ENCODE assay signal across 28 cellular contexts in the genomic region with DNA sequence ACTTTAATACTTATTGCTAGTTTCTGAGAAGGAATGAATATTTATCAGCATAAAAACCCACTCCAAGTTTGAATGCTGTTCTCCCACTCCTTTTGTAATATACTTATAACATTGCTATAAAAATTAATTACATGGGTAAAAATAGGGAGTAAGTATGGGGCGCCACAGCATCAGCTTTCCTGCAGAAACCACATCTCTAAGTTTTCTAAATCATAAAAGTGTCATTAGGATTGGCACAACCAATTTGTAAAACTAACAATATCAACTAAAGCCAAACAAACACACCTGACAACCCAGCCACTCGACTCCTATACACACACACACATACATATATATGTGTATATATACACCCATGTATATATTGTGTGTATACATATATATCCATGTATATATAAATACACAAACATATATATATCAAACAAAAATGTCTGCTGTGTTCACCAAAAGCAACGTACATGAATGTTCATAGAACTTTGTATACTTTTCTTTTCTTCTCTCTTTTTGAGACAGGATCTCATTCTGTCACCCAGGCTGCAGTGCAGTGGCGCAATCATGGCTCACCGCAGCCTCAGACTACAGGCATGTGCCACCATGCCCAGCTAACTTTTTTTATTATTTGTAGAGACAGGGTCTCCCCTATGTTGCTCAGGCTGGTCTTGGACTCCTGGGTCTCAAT. TPM values are rescaled to one million over a fixed set of nuclear protein-coding genes. Genes with fewer than 3 reads are reported as not detected.
A peak's percentile ranks its signal among the peaks of the same experiment; 100 is the strongest.
DNase-seq lines count a peak whose midpoint lies in the region; ATAC-seq and TF ChIP-seq lines count a peak whose summit lies in the region.
"Had no signal": no experiment of that assay in that cellular context is flagged by ENCODE, and none has a peak within 500 bp of the region (broad histone marks: within the 10 kb centered on the region; RNA-seq: fewer than 3 reads in every experiment).

No MANE protein-coding gene starts in this region.

- no peak overlapping the region for H4K91ac ChIP-seq in trophoblast cell (ENCODE audit: low read depth, low read length)

- no peaks in the 10 kb centered on the region for H3K79me2 ChIP-seq in trophoblast cell (ENCODE audit: control insufficient read depth, insufficient read depth, low read length, poor library complexity)

- H3K14ac ChIP-seq in trophoblast cell (ENCODE audit: low read length), result no peak overlapping the region

- H3K23ac ChIP-seq in trophoblast cell (ENCODE audit: low read length), result no peak overlapping the region

- no CpG with 5 or more reads among the region's 5 CpGs for WGBS in trophoblast cell (ENCODE audit: extremely low coverage, insufficient coverage, insufficient read length)

- peaks cover 2% of the 10 kb centered on the region for H3K9me3 Mint-ChIP-seq in nephron
- no peaks in the 10 kb centered on the region for H3K9me3 Mint-ChIP-seq in activated T-cell treated with anti-CD3 and anti-CD28 coated beads, Interleukin-2, amount 50 U/mL, for 72 hours
- H3K9me3 Mint-ChIP-seq: activated T-cell treated with anti-CD3 and anti-CD28 coated beads, Interleukin-2, amount 50 U/mL, for 24 hours; brain; natural killer cell; stimulated activated memory B cell treated with anti-CD40 and anti-IgM and Interleukin-4, amounts not matched to agents 10 μg/mL and 1 μg/mL and 100 μg/mL, for 72 hours had no signal

- ATAC-seq in GM21515 (IDR thresholded peaks at IDR 0.05; ENCODE audit: unreplicated experiment), result no peak
- no peak for ATAC-seq in activated T-cell treated with anti-CD3 and anti-CD28 coated beads, Interleukin-2, amount 50 U/mL, for 72 hours (replicated peaks in 1 of 2)
- ATAC-seq: HCT116; heart left ventricle; left cardiac atrium; stimulated activated memory B cell treated with anti-CD40 and anti-IgM and Interleukin-4, amounts not matched to agents 10 μg/mL and 1 μg/mL and 100 μg/mL, for 72 hours had no signal

- H3K18ac ChIP-seq in trophoblast cell (ENCODE audit: low read length), result no peak overlapping the region

- no peaks in the 10 kb centered on the region for H3K36me3 ChIP-seq in trophoblast cell (ENCODE audit: control insufficient read depth in 1 of 2, insufficient read depth in 2 of 2, low read length in 2 of 2)
- H3K36me3 ChIP-seq: heart left ventricle, pancreas, right atrium auricular region, spleen, vagina had no signal

- H3K36me3 Mint-ChIP-seq in nephron (ENCODE audit: low read depth), result no peaks in the 10 kb centered on the region
- H3K36me3 Mint-ChIP-seq in activated T-cell treated with anti-CD3 and anti-CD28 coated beads, Interleukin-2, amount 50 U/mL, for 72 hours (ENCODE audit: insufficient read depth in 2 of 2), result no peaks in the 10 kb centered on the region
- H3K36me3 Mint-ChIP-seq: brain; CD4-positive, CD25-positive, alpha-beta regulatory T cell; natural killer cell; stimulated activated memory B cell treated with anti-CD40 and anti-IgM and Interleukin-4, amounts not matched to agents 10 μg/mL and 1 μg/mL and 100 μg/mL, for 72 hours had no signal

- no peak overlapping the region for H3K9ac ChIP-seq in trophoblast cell (ENCODE audit: low read length)

- H2BK5ac ChIP-seq in trophoblast cell (ENCODE audit: low read depth, low read length, poor library complexity), result no peak overlapping the region

- no peaks in the 10 kb centered on the region for H3K79me1 ChIP-seq in trophoblast cell (ENCODE audit: low read length)

- no peak for TF ChIP-seq CTCF in VCaP (conservative IDR thresholded peaks at IDR 0.05)
- no peak for TF ChIP-seq CTCF in nephron (IDR thresholded peaks at IDR 0.05; ENCODE audit: unreplicated experiment in 3 of 3)

- CTCF ChIA-PET in HEK293T (lab: Yijun Ruan, JAX), result no interaction called here

- POLR2A ChIA-PET in HEK293T (lab: Yijun Ruan, JAX), result no interaction called here

- H3K4me1 ChIP-seq in trophoblast cell (ENCODE audit: control insufficient read depth in 1 of 2, insufficient read depth in 2 of 2, low read length in 2 of 2), result no peaks in the 10 kb centered on the region

- H4K12ac ChIP-seq in trophoblast cell (ENCODE audit: low read depth, low read length), result no peak overlapping the region

- no peak overlapping the region for H2AK5ac ChIP-seq in trophoblast cell (ENCODE audit: low read length)

- peaks cover 2% of the 10 kb centered on the region for H3K9me3 ChIP-seq in trophoblast cell (ENCODE audit: insufficient read depth, low read depth, low read length)
- H3K9me3 ChIP-seq: heart left ventricle, pancreas, right atrium auricular region, spleen, vagina had no signal

- no peak overlapping the region for H2BK12ac ChIP-seq in trophoblast cell (ENCODE audit: low read length)

- no peak overlapping the region for H4K8ac ChIP-seq in trophoblast cell (ENCODE audit: low read depth, low read length)

- H3K27me3 Mint-ChIP-seq in nephron (ENCODE audit: low read depth), result no peaks in the 10 kb centered on the region
- H3K27me3 Mint-ChIP-seq in activated T-cell treated with anti-CD3 and anti-CD28 coated beads, Interleukin-2, amount 50 U/mL, for 72 hours (ENCODE audit: low read depth), result no peaks in the 10 kb centered on the region
- H3K27me3 Mint-ChIP-seq: activated T-cell treated with anti-CD3 and anti-CD28 coated beads, Interleukin-2, amount 50 U/mL, for 24 hours; brain; stimulated activated memory B cell treated with anti-CD40 and anti-IgM and Interleukin-4, amounts not matched to agents 10 μg/mL and 1 μg/mL and 100 μg/mL, for 72 hours had no signal

- no peak overlapping the region for H2AFZ ChIP-seq in trophoblast cell (ENCODE audit: insufficient read depth, low read length, poor library complexity)

- H3K4me3 Mint-ChIP-seq in nephron, result no peak overlapping the region
- H3K4me3 Mint-ChIP-seq in activated T-cell treated with anti-CD3 and anti-CD28 coated beads, Interleukin-2, amount 50 U/mL, for 72 hours, result no peak overlapping the region
- H3K4me3 Mint-ChIP-seq: activated T-cell treated with anti-CD3 and anti-CD28 coated beads, Interleukin-2, amount 50 U/mL, for 24 hours; brain; CD4-positive, CD25-positive, alpha-beta regulatory T cell; natural killer cell; stimulated activated memory B cell treated with anti-CD40 and anti-IgM and Interleukin-4, amounts not matched to agents 10 μg/mL and 1 μg/mL and 100 μg/mL, for 72 hours had no signal

- no peak overlapping the region for H3K4me2 ChIP-seq in trophoblast cell (ENCODE audit: low read length)

- DNase-seq in HEK293T (ENCODE audit: extremely low spot score) (no peak), MV-4-11 (lab: John Stamatoyannopoulos, UW) (peak; percentile 92), trophoblast cell (no peak)
- no peak for DNase-seq in activated T-cell treated with anti-CD3 and anti-CD28 coated beads, Interleukin-2, amount 50 U/mL, for 72 hours
- DNase-seq: activated CD4-positive, alpha-beta T cell treated with anti-CD3 and anti-CD28 coated beads for 4 hours; activated CD8-positive, alpha-beta memory T cell treated with anti-CD3 and anti-CD28 coated beads for 24 hours; activated T-cell treated with anti-CD3 and anti-CD28 coated beads, Interleukin-2, amount 50 U/mL, for 24 hours; CD4-positive, CD25-positive, alpha-beta regulatory T cell; effector CD8-positive, alpha-beta T cell; erythroblast; heart left ventricle; left cardiac atrium; natural killer cell; NCI-H146; NCI-H2171; NCI-H526; pancreas; spleen; stimulated activated CD4-positive, alpha-beta T cell treated with anti-CD3 and anti-CD28 coated beads, Interleukin-2, amount 100 ng/mL, for 48 hours had no signal

- peak overlapping the region; percentile 90 to 96 (median 92) for H3K27ac Mint-ChIP-seq in nephron
- no peak overlapping the region for H3K27ac Mint-ChIP-seq in activated T-cell treated with anti-CD3 and anti-CD28 coated beads, Interleukin-2, amount 50 U/mL, for 72 hours
- H3K27ac Mint-ChIP-seq: activated T-cell treated with anti-CD3 and anti-CD28 coated beads, Interleukin-2, amount 50 U/mL, for 24 hours; CD4-positive, CD25-positive, alpha-beta regulatory T cell; natural killer cell; stimulated activated memory B cell treated with anti-CD40 and anti-IgM and Interleukin-4, amounts not matched to agents 10 μg/mL and 1 μg/mL and 100 μg/mL, for 72 hours had no signal

- peaks cover 40% of the 10 kb centered on the region for H3K4me1 Mint-ChIP-seq in nephron
- H3K4me1 Mint-ChIP-seq in activated T-cell treated with anti-CD3 and anti-CD28 coated beads, Interleukin-2, amount 50 U/mL, for 72 hours (ENCODE audit: low read depth), result no peaks in the 10 kb centered on the region
- H3K4me1 Mint-ChIP-seq: CD4-positive, CD25-positive, alpha-beta regulatory T cell; stimulated activated memory B cell treated with anti-CD40 and anti-IgM and Interleukin-4, amounts not matched to agents 10 μg/mL and 1 μg/mL and 100 μg/mL, for 72 hours had no signal

- no peaks in the 10 kb centered on the region for H3K27me3 ChIP-seq in trophoblast cell (ENCODE audit: insufficient read depth, low read length)
- H3K27me3 ChIP-seq: heart left ventricle, pancreas, right atrium auricular region, spleen, vagina had no signal

- no peak overlapping the region for H3K4me3 ChIP-seq in trophoblast cell (ENCODE audit: low read depth, low read length)
- H3K4me3 ChIP-seq: heart left ventricle, pancreas, right atrium auricular region, spleen, vagina had no signal

- H3K4ac ChIP-seq in trophoblast cell (ENCODE audit: low read depth, low read length), result no peak overlapping the region

- H2BK120ac ChIP-seq in trophoblast cell (ENCODE audit: insufficient read depth, low read length, poor library complexity), result no peak overlapping the region

- H3K27ac ChIP-seq in VCaP, result peak overlapping the region; percentile 58
- no peak overlapping the region for H3K27ac ChIP-seq in trophoblast cell (ENCODE audit: low read depth, low read length)
- H3K27ac ChIP-seq: pancreas, right atrium auricular region, vagina had no signal

TF ChIP-seq in HEK293T, 16 proteins besides CTCF, POLR2A, EP300 and RAD21:
- TF ChIP-seq, protein P1, sequence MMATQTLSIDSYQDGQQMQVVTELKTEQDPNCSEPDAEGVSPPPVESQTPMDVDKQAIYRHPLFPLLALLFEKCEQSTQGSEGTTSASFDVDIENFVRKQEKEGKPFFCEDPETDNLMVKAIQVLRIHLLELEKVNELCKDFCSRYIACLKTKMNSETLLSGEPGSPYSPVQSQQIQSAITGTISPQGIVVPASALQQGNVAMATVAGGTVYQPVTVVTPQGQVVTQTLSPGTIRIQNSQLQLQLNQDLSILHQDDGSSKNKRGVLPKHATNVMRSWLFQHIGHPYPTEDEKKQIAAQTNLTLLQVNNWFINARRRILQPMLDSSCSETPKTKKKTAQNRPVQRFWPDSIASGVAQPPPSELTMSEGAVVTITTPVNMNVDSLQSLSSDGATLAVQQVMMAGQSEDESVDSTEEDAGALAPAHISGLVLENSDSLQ (IDR thresholded peaks at IDR 0.05), result 0 out of 2 replicates have a peak, but pooled peaks have one; percentile 6
- no peak for TF ChIP-seq FOXK2 (IDR thresholded peaks at IDR 0.05)

RNA-seq across cellular contexts. Expression of a gene that starts 14.8 kb away (rescaled TPM):
- 0.42 and 0.51 TPM in 2 replicates for polyA plus RNA-seq in trophoblast cell (2013)
- under 1 TPM in 1 of 2 donors, not detected in 1; 0.31 TPM for total RNA-seq in activated T-cell treated with anti-CD3 and anti-CD28 coated beads, Interleukin-2, amount 50 U/mL, for 72 hours
- total RNA-seq: OCI-LY7 had no signal
